8 cellular contexts compared by ENCODE assay signal in genomic region chr6:169831450-169832246, GRCh38.
DNase-seq lines count a peak whose midpoint lies in the region; ATAC-seq and TF ChIP-seq lines count a peak whose summit lies in the region.

No MANE protein-coding gene starts in this region.

- peak; percentile 94 to 96 (median 94) for TF ChIP-seq CTCF in nephron (IDR thresholded peaks at IDR 0.05; ENCODE audit: unreplicated experiment in 3 of 3)

- ATAC-seq in activated T-cell treated with anti-CD3 and anti-CD28 coated beads, Interleukin-2, amount 50 U/mL, for 72 hours (replicated peaks in 1 of 2) = peak; percentile 72
- ATAC-seq in stimulated activated memory B cell treated with anti-CD40 and anti-IgM and Interleukin-4, amounts not matched to agents 10 μg/mL and 1 μg/mL and 100 μg/mL, for 72 hours = peak; percentile 59

- H3K36me3 Mint-ChIP-seq in activated T-cell treated with anti-CD3 and anti-CD28 coated beads, Interleukin-2, amount 50 U/mL, for 72 hours (ENCODE audit: insufficient read depth in 2 of 2) = no peaks in the 10 kb centered on the region
- no peaks in the 10 kb centered on the region for H3K36me3 Mint-ChIP-seq in nephron (ENCODE audit: low read depth)
- H3K36me3 Mint-ChIP-seq in stimulated activated memory B cell treated with anti-CD40 and anti-IgM and Interleukin-4, amounts not matched to agents 10 μg/mL and 1 μg/mL and 100 μg/mL, for 72 hours = no peaks in the 10 kb centered on the region

- H3K4me3 Mint-ChIP-seq in activated T-cell treated with anti-CD3 and anti-CD28 coated beads, Interleukin-2, amount 50 U/mL, for 72 hours = no peak overlapping the region
- H3K4me3 Mint-ChIP-seq in nephron = peak overlapping the region in 2 of 3 experiments; percentile 0 to 3
- H3K4me3 Mint-ChIP-seq in stimulated activated memory B cell treated with anti-CD40 and anti-IgM and Interleukin-4, amounts not matched to agents 10 μg/mL and 1 μg/mL and 100 μg/mL, for 72 hours = no peak overlapping the region

- H3K9me3 Mint-ChIP-seq in activated T-cell treated with anti-CD3 and anti-CD28 coated beads, Interleukin-2, amount 50 U/mL, for 72 hours = peaks cover 0 to 4% of the 10 kb centered on the region in 2 donors
- peaks cover 9% of the 10 kb centered on the region for H3K9me3 Mint-ChIP-seq in nephron
- H3K9me3 Mint-ChIP-seq in stimulated activated memory B cell treated with anti-CD40 and anti-IgM and Interleukin-4, amounts not matched to agents 10 μg/mL and 1 μg/mL and 100 μg/mL, for 72 hours = peaks cover 4% of the 10 kb centered on the region

- H3K4me1 Mint-ChIP-seq in activated T-cell treated with anti-CD3 and anti-CD28 coated beads, Interleukin-2, amount 50 U/mL, for 72 hours (ENCODE audit: low read depth) = peaks cover 7% of the 10 kb centered on the region
- H3K4me1 Mint-ChIP-seq in nephron = peaks cover 6% of the 10 kb centered on the region
- peaks cover 8% of the 10 kb centered on the region for H3K4me1 Mint-ChIP-seq in stimulated activated memory B cell treated with anti-CD40 and anti-IgM and Interleukin-4, amounts not matched to agents 10 μg/mL and 1 μg/mL and 100 μg/mL, for 72 hours

- H3K27ac Mint-ChIP-seq in activated T-cell treated with anti-CD3 and anti-CD28 coated beads, Interleukin-2, amount 50 U/mL, for 72 hours = no peak overlapping the region
- H3K27ac Mint-ChIP-seq in nephron = peak overlapping the region in 2 of 3 experiments; percentile 0 to 2
- H3K27ac Mint-ChIP-seq in stimulated activated memory B cell treated with anti-CD40 and anti-IgM and Interleukin-4, amounts not matched to agents 10 μg/mL and 1 μg/mL and 100 μg/mL, for 72 hours = no peak overlapping the region

- H3K27me3 Mint-ChIP-seq in activated T-cell treated with anti-CD3 and anti-CD28 coated beads, Interleukin-2, amount 50 U/mL, for 72 hours (ENCODE audit: low read depth) = peaks cover 65% of the 10 kb centered on the region
- H3K27me3 Mint-ChIP-seq in nephron (ENCODE audit: low read depth) = peaks cover 51% of the 10 kb centered on the region
- H3K27me3 Mint-ChIP-seq in stimulated activated memory B cell treated with anti-CD40 and anti-IgM and Interleukin-4, amounts not matched to agents 10 μg/mL and 1 μg/mL and 100 μg/mL, for 72 hours = peaks cover 82% of the 10 kb centered on the region

- DNase-seq in NCI-H2227 (lab: John Stamatoyannopoulos, UW; ENCODE audit: unreplicated experiment) = peak; percentile 15
- no peak for DNase-seq in NCI-H2227 treated with DMSO at 0.1 percent for 48 hours (lab: John Stamatoyannopoulos, UW)
- peak; percentile 51 for DNase-seq in HT1080 (ENCODE audit: low read depth)
- peak; percentile 71 for DNase-seq in OCI-M1 (lab: John Stamatoyannopoulos, UW)
- DNase-seq in activated T-cell treated with anti-CD3 and anti-CD28 coated beads, Interleukin-2, amount 50 U/mL, for 72 hours = peak; percentile 69 to 83
- DNase-seq in fibroblast of gingiva (ENCODE audit: low read depth) = peak; percentile 51

Comparison
In these comparisons a context has a peak if more than half of its experiments do, and no peak if none do; other contexts are left out.
1. H3K27ac Mint-ChIP-seq: peak in nephron (2 of 3); none in activated T-cell treated with anti-CD3 and anti-CD28 coated beads, Interleukin-2, amount 50 U/mL, for 72 hours (single experiment) and stimulated activated memory B cell treated with anti-CD40 and anti-IgM and Interleukin-4, amounts not matched to agents 10 μg/mL and 1 μg/mL and 100 μg/mL, for 72 hours (single experiment).
2. H3K4me3 Mint-ChIP-seq: peak in nephron (2 of 3); none in activated T-cell treated with anti-CD3 and anti-CD28 coated beads, Interleukin-2, amount 50 U/mL, for 72 hours (0 of 2) and stimulated activated memory B cell treated with anti-CD40 and anti-IgM and Interleukin-4, amounts not matched to agents 10 μg/mL and 1 μg/mL and 100 μg/mL, for 72 hours (single experiment).